In the genomic region with DNA sequence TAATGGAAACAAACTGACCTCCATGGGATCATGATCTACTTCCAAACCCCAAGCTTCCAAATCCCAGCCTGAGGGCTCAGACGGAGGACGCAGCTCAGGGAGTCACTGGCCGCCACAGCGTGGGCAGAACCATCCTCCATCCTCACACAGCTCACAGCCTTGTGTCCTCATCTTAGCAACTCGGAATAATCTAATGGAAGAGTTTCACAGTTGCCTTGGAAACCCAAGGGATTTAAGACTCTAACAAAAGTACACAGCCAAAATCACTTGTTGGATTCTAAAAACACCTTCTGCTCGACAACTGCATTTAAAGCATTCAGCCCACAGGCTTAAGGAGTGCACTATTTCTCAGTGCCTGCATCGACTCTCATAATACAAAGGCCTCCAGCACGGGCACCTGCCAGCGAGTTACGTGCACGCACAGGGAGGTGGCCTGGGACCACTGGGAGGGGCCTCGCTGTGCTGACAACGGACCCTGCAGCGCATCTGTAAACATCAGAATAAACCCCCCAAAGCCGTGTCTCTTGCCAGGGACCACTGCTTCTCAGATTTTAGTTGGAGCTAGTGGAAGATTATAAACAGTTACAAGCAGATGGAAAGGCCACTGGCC, we compare ENCODE assay signal across 18 cellular contexts. TPM values are rescaled to one million over a fixed set of nuclear protein-coding genes. Genes with fewer than 3 reads are reported as not detected.
A peak's percentile ranks its signal among the peaks of the same experiment; 100 is the strongest.
DNase-seq lines count a peak whose midpoint lies in the region; ATAC-seq and TF ChIP-seq lines count a peak whose summit lies in the region.
"Had no signal": no experiment of that assay in that cellular context is flagged by ENCODE, and none has a peak within 500 bp of the region (broad histone marks: within the 10 kb centered on the region; RNA-seq: fewer than 3 reads in every experiment).

No MANE protein-coding gene starts in this region.

- no peaks in the 10 kb centered on the region for H3K27me3 ChIP-seq in heart right ventricle
- H3K27me3 ChIP-seq: adrenal gland, breast epithelium, foreskin keratinocyte had no signal

- POLR2A ChIA-PET in activated CD4-positive, alpha-beta T cell treated with anti-CD3 and anti-CD28 coated beads, Interleukin-2, amount 10 ng/mL, durations not matched to agents 7 days and 5 days (lab: Charles Lee), result no interaction called here

- peaks cover 11% of the 10 kb centered on the region for H3K9me3 Mint-ChIP-seq in glutamatergic neuron (ENCODE audit: unreplicated experiment)
- no peaks in the 10 kb centered on the region for H3K9me3 Mint-ChIP-seq in activated CD4-positive, alpha-beta T cell treated with anti-CD3 and anti-CD28 coated beads, Interleukin-2, amount 10 ng/mL, durations not matched to agents 7 days and 5 days
- H3K9me3 Mint-ChIP-seq: CD4-positive, alpha-beta T cell; H9; natural killer cell had no signal

- H3K36me3 ChIP-seq in heart right ventricle, result peaks cover 0 to 59% (median 21%) of the 10 kb centered on the region in 9 donors
- H3K36me3 ChIP-seq: breast epithelium had no signal

- H3K4me3 Mint-ChIP-seq in glutamatergic neuron (ENCODE audit: unreplicated experiment), result peak overlapping the region; percentile 59
- H3K4me3 Mint-ChIP-seq in activated CD4-positive, alpha-beta T cell treated with anti-CD3 and anti-CD28 coated beads, Interleukin-2, amount 10 ng/mL, durations not matched to agents 7 days and 5 days, result no peak overlapping the region
- H3K4me3 Mint-ChIP-seq: CD4-positive, alpha-beta T cell; H9; natural killer cell had no signal

- H3K36me3 Mint-ChIP-seq in glutamatergic neuron (ENCODE audit: unreplicated experiment), result no peaks in the 10 kb centered on the region
- H3K36me3 Mint-ChIP-seq in activated CD4-positive, alpha-beta T cell treated with anti-CD3 and anti-CD28 coated beads, Interleukin-2, amount 10 ng/mL, durations not matched to agents 7 days and 5 days (ENCODE audit: low read depth), result no peaks in the 10 kb centered on the region
- H3K36me3 Mint-ChIP-seq: natural killer cell had no signal

- no peak for DNase-seq in heart right ventricle
- DNase-seq in left ventricle myocardium superior, result no peak
- DNase-seq in NCI-H2227 treated with DMSO at 0.1 percent for 48 hours (lab: John Stamatoyannopoulos, UW), result peak; percentile 51
- no peak for DNase-seq in glutamatergic neuron
- DNase-seq in sciatic nerve (ENCODE audit: low spot score), result no peak
- DNase-seq in activated CD4-positive, alpha-beta T cell treated with anti-CD3 and anti-CD28 coated beads, Interleukin-2, amount 10 ng/mL, durations not matched to agents 7 days and 5 days, result no peak
- DNase-seq in posterior vena cava (ENCODE audit: low spot score), result no peak
- DNase-seq: activated gamma-delta T cell had no signal

- peaks cover 13% of the 10 kb centered on the region for H3K27me3 Mint-ChIP-seq in glutamatergic neuron (ENCODE audit: unreplicated experiment)
- H3K27me3 Mint-ChIP-seq in activated CD4-positive, alpha-beta T cell treated with anti-CD3 and anti-CD28 coated beads, Interleukin-2, amount 10 ng/mL, durations not matched to agents 7 days and 5 days, result no peaks in the 10 kb centered on the region
- H3K27me3 Mint-ChIP-seq: CD4-positive, alpha-beta T cell had no signal

- H3K4me1 ChIP-seq in heart right ventricle, result peaks cover 20 to 61% (median 46%) of the 10 kb centered on the region in 9 donors
- H3K4me1 ChIP-seq: breast epithelium, foreskin keratinocyte had no signal

- intact Hi-C loops in heart right ventricle (cut with DNase I), result loop anchor here in 9 of 10 donors (2.0 to 10.0 kb wide), 6 partner anchors 37 to 189 kb away; partner anchors contain the start of genes ABHD16B (in 6 of the 9), TPD52L2 (in 5 of the 9) and SAMD10 (in 2 of the 9)
- intact Hi-C loops in left ventricle myocardium superior (cut with micrococcal nuclease), result loop anchor here (10.0 kb wide), 1 partner anchor 79 kb away; the partner anchor contains the start of genes ABHD16B and TPD52L2
- intact Hi-C loops in sciatic nerve (cut with DNase I), result no loop called here
- intact Hi-C loops in posterior vena cava (cut with DNase I), result loop anchor here in 1 of 2 donors (5.0 kb wide), 1 partner anchor 77 kb away; the partner anchor contains the start of gene ABHD16B

- H3K9me3 ChIP-seq in heart right ventricle, result no peaks in the 10 kb centered on the region
- H3K9me3 ChIP-seq: adrenal gland, breast epithelium had no signal

- CTCF ChIA-PET in activated CD4-positive, alpha-beta T cell treated with anti-CD3 and anti-CD28 coated beads, Interleukin-2, amount 10 ng/mL, durations not matched to agents 7 days and 5 days (lab: Charles Lee), result interaction anchor here (0.5 to 2.8 kb wide), 15 partner anchors 9 to 253 kb away, joined by 3 to 17 read pairs (median 4); partner anchors contain the start of genes ARFRP1 and ZGPAT

- H3K27ac ChIP-seq in heart right ventricle, result peak overlapping the region in 9 of 10 donors; percentile 52 to 95 (median 81)
- H3K27ac ChIP-seq: foreskin keratinocyte, PC-9, SK-N-MC, VCaP had no signal

- no peak overlapping the region for H3K4me3 ChIP-seq in heart right ventricle
- H3K4me3 ChIP-seq: adrenal gland, breast epithelium, PC-9, SK-N-MC had no signal

- WGBS in heart right ventricle, 2 donors, result 61 to 65% methylated on average over 15 of the region's 15 CpGs

- ATAC-seq in heart right ventricle (no peak), left ventricle myocardium superior (no peak), sciatic nerve (peak; percentile 42), GM19467 (IDR thresholded peaks at IDR 0.05; ENCODE audit: unreplicated experiment) (no peak)

- peak overlapping the region; percentile 90 for H3K27ac Mint-ChIP-seq in glutamatergic neuron (ENCODE audit: unreplicated experiment)
- H3K27ac Mint-ChIP-seq in activated CD4-positive, alpha-beta T cell treated with anti-CD3 and anti-CD28 coated beads, Interleukin-2, amount 10 ng/mL, durations not matched to agents 7 days and 5 days, result no peak overlapping the region
- H3K27ac Mint-ChIP-seq: CD4-positive, alpha-beta T cell; H9; natural killer cell had no signal

- H3K4me1 Mint-ChIP-seq in glutamatergic neuron (ENCODE audit: low read depth, unreplicated experiment), result peaks cover 18% of the 10 kb centered on the region
- H3K4me1 Mint-ChIP-seq in activated CD4-positive, alpha-beta T cell treated with anti-CD3 and anti-CD28 coated beads, Interleukin-2, amount 10 ng/mL, durations not matched to agents 7 days and 5 days, result peaks cover 24% of the 10 kb centered on the region
- H3K4me1 Mint-ChIP-seq: natural killer cell had no signal

- no peak for TF ChIP-seq CTCF in heart right ventricle (IDR thresholded peaks at IDR 0.05)
- no peak for TF ChIP-seq CTCF in glutamatergic neuron (IDR thresholded peaks at IDR 0.05; ENCODE audit: partially characterized antibody, unreplicated experiment)

RNA-seq across cellular contexts. Expression of gene ZBTB46, which starts 45.3 kb away (rescaled TPM):
- total RNA-seq in heart right ventricle (10 to 100 TPM; 10.2 to 25.4 (median 14.7) TPM), left ventricle myocardium superior (13.1 TPM), glutamatergic neuron (ENCODE audit: unreplicated experiment) (94.4 TPM), sciatic nerve (30.2 TPM), posterior vena cava (10 to 100 TPM in 1 of 2 donors, 1 to 10 TPM in 1; 6.8 to 11.9 TPM)
- polyA plus RNA-seq in heart right ventricle, result 10 to 100 TPM in 1 of 2 donors, 1 to 10 TPM in 1; 5.6 to 10.3 TPM
- total RNA-seq in activated CD4-positive, alpha-beta T cell treated with anti-CD3 and anti-CD28 coated beads, Interleukin-2, amount 10 ng/mL, durations not matched to agents 7 days and 5 days, result not detected

RNA-seq across cellular contexts. Expression of gene SLC2A4RG, which starts 46.2 kb away (rescaled TPM):
- total RNA-seq in heart right ventricle, result 10 to 100 TPM; 64.4 to 85.3 (median 76.8) TPM
- polyA plus RNA-seq in heart right ventricle, result 100 to 1,000 TPM in 1 of 2 donors, 10 to 100 TPM in 1; 36.3 to 114 TPM
- total RNA-seq in left ventricle myocardium superior, result 104 TPM
- total RNA-seq in glutamatergic neuron (ENCODE audit: unreplicated experiment), result 47.9 TPM
- 73.0 TPM for total RNA-seq in sciatic nerve
- 100 to 1,000 TPM; 105 to 129 TPM for total RNA-seq in activated CD4-positive, alpha-beta T cell treated with anti-CD3 and anti-CD28 coated beads, Interleukin-2, amount 10 ng/mL, durations not matched to agents 7 days and 5 days
- total RNA-seq in posterior vena cava, result 100 to 1,000 TPM in 1 of 2 donors, 10 to 100 TPM in 1; 54.0 to 112 TPM

RNA-seq across cellular contexts. Expression of gene LIME1, which starts 49.3 kb away (rescaled TPM):
- total RNA-seq in heart right ventricle, result 1 to 10 TPM in 9 of 10 donors, under 1 TPM in 1; 0.79 to 4.1 (median 2.7) TPM
- 10 to 100 TPM in 1 of 2 donors, 1 to 10 TPM in 1; 4.9 to 15.7 TPM for polyA plus RNA-seq in heart right ventricle
- 2.7 TPM for total RNA-seq in left ventricle myocardium superior
- 16.6 TPM for total RNA-seq in glutamatergic neuron (ENCODE audit: unreplicated experiment)
- 8.1 TPM for total RNA-seq in sciatic nerve
- total RNA-seq in activated CD4-positive, alpha-beta T cell treated with anti-CD3 and anti-CD28 coated beads, Interleukin-2, amount 10 ng/mL, durations not matched to agents 7 days and 5 days, result 100 to 1,000 TPM; 253 to 302 TPM
- total RNA-seq in posterior vena cava, result 1 to 10 TPM; 4.2 to 4.9 TPM

Comparison
In these comparisons a context has a peak if more than half of its experiments do, and no peak if none do; other contexts are left out.
1. RNA of gene ZBTB46, which starts 45.3 kb away (total RNA-seq): 94.4 TPM in glutamatergic neuron (single experiment), 30.2 TPM in sciatic nerve (single experiment), 10.2 to 25.4 TPM in heart right ventricle, 13.1 TPM in left ventricle myocardium superior (single experiment) and 6.8 to 11.9 TPM in posterior vena cava; not detected in activated CD4-positive, alpha-beta T cell treated with anti-CD3 and anti-CD28 coated beads, Interleukin-2, amount 10 ng/mL, durations not matched to agents 7 days and 5 days; every median in the first group is over 4 times any median in the second.
2. RNA of gene LIME1, which starts 49.3 kb away (total RNA-seq): 253 to 302 TPM in activated CD4-positive, alpha-beta T cell treated with anti-CD3 and anti-CD28 coated beads, Interleukin-2, amount 10 ng/mL, durations not matched to agents 7 days and 5 days; 16.6 TPM in glutamatergic neuron (single experiment), 8.1 TPM in sciatic nerve (single experiment), 4.2 to 4.9 TPM in posterior vena cava, 0.79 to 4.1 TPM in heart right ventricle and 2.7 TPM in left ventricle myocardium superior (single experiment); every median in the first group is over 10 times any median in the second.